8 cellular contexts compared by ENCODE assay signal in genomic region chr22:31970490-31971444, GRCh38. TPM values are rescaled to one million over a fixed set of nuclear protein-coding genes. Genes with fewer than 3 reads are reported as not detected.
DNase-seq lines count a peak whose midpoint lies in the region; ATAC-seq and TF ChIP-seq lines count a peak whose summit lies in the region.

No MANE protein-coding gene starts in this region.

- WGBS in ovary, 3 donors, result 11 to 15% (median 15%) methylated on average over 51 to 55 of the region's 55 CpGs
- WGBS in thymus, result 19% methylated on average over 55 of the region's 55 CpGs

- no peaks in the 10 kb centered on the region for H3K36me3 Mint-ChIP-seq in CD8-positive, alpha-beta T cell
- H3K36me3 Mint-ChIP-seq in activated naive CD4-positive, alpha-beta T cell treated with anti-CD3 and anti-CD28 coated beads, Interleukin-2, amount 50 U/mL, for 72 hours, result no peaks in the 10 kb centered on the region

- H3K4me1 ChIP-seq in CD8-positive, alpha-beta T cell (ENCODE audit: insufficient read depth, low read length), result peaks cover 8% of the 10 kb centered on the region
- H3K4me1 ChIP-seq in ovary (ENCODE audit: insufficient read depth), result no peaks in the 10 kb centered on the region
- H3K4me1 ChIP-seq in thymus (ENCODE audit: control insufficient read depth, insufficient read depth, low read length), result peaks cover 5% of the 10 kb centered on the region

- CTCF ChIA-PET in CD8-positive, alpha-beta T cell (lab: Charles Lee), result interaction anchor here (0.6 to 2.6 kb wide), 27 partner anchors 9 to 397 kb away, joined by 3 to 31 read pairs (median 4); no protein-coding TSS in a partner anchor

- peak; percentile 99 for ATAC-seq in CD8-positive, alpha-beta T cell
- ATAC-seq in GM21423 (IDR thresholded peaks at IDR 0.05; ENCODE audit: unreplicated experiment) (peak; percentile 65), SK-N-SH treated with all-trans-retinoic acid at 6 μM for 48 hours (peak; percentile 96)
- peak; percentile 89 to 93 for ATAC-seq in activated naive CD4-positive, alpha-beta T cell treated with anti-CD3 and anti-CD28 coated beads, Interleukin-2, amount 50 U/mL, for 72 hours

- peak; percentile 79 to 93 (median 87) for DNase-seq in CD8-positive, alpha-beta T cell
- peak; percentile 60 for DNase-seq in MG63
- peak; percentile 87 to 98 for DNase-seq in activated naive CD4-positive, alpha-beta T cell treated with anti-CD3 and anti-CD28 coated beads, Interleukin-2, amount 50 U/mL, for 72 hours (ENCODE audit: low spot score in 2 of 2)
- peak; percentile 63 to 94 (median 89) for DNase-seq in head of caudate nucleus
- DNase-seq in ovary, result peak; percentile 84 to 95 (median 90)

- H3K27ac ChIP-seq in CD8-positive, alpha-beta T cell (ENCODE audit: low read depth, low read length), result no peak overlapping the region
- no peak overlapping the region for H3K27ac ChIP-seq in ovary
- no peak overlapping the region for H3K27ac ChIP-seq in thymus (ENCODE audit: low read depth)

- H3K27ac Mint-ChIP-seq in CD8-positive, alpha-beta T cell, result peak overlapping the region; percentile 64
- no peak overlapping the region for H3K27ac Mint-ChIP-seq in activated naive CD4-positive, alpha-beta T cell treated with anti-CD3 and anti-CD28 coated beads, Interleukin-2, amount 50 U/mL, for 72 hours

- intact Hi-C loops in CD8-positive, alpha-beta T cell (cut with DNase I, micrococcal nuclease), result loop anchor here (1.0 to 10.0 kb wide), 6 partner anchors 26 to 504 kb away; partner anchors contain the start of genes YWHAH (in 2 of the 2), FBXO7 (in 1 of the 2), PISD (in 1 of the 2) and RTCB (in 1 of the 2)
- intact Hi-C loops in head of caudate nucleus (cut with DNase I), result loop anchor here (10.0 kb wide), 3 partner anchors 114 to 504 kb away; partner anchors contain the start of gene FBXO7
- intact Hi-C loops in ovary (cut with DNase I), result loop anchor here in 1 of 4 donors (5.0 kb wide), 1 partner anchor 557 kb away; no protein-coding TSS in a partner anchor

- TF ChIP-seq CTCF in CD8-positive, alpha-beta T cell (IDR thresholded peaks at IDR 0.05), result peak; percentile 82
- TF ChIP-seq CTCF in ovary (IDR thresholded peaks at IDR 0.05), result peak; percentile 84 to 94 (median 87)

- H3K4me3 ChIP-seq in CD8-positive, alpha-beta T cell (ENCODE audit: low read depth, low read length), result peak overlapping the region; percentile 58
- H3K4me3 ChIP-seq in MG63, result peak overlapping the region; percentile 21
- peak overlapping the region; percentile 36 for H3K4me3 ChIP-seq in ovary
- peak overlapping the region; percentile 29 for H3K4me3 ChIP-seq in thymus (ENCODE audit: low read length)

- no peak for TF ChIP-seq POLR2A in ovary (IDR thresholded peaks at IDR 0.05)

- H3K9me3 ChIP-seq in CD8-positive, alpha-beta T cell (ENCODE audit: low read length), result no peaks in the 10 kb centered on the region
- H3K9me3 ChIP-seq in MG63 (no peaks in the 10 kb centered on the region), ovary (no peaks in the 10 kb centered on the region), thymus (ENCODE audit: control insufficient read depth) (no peaks in the 10 kb centered on the region)

- no peaks in the 10 kb centered on the region for H3K9me3 Mint-ChIP-seq in CD8-positive, alpha-beta T cell
- no peaks in the 10 kb centered on the region for H3K9me3 Mint-ChIP-seq in activated naive CD4-positive, alpha-beta T cell treated with anti-CD3 and anti-CD28 coated beads, Interleukin-2, amount 50 U/mL, for 72 hours

- H3K4me1 Mint-ChIP-seq in CD8-positive, alpha-beta T cell (ENCODE audit: low read depth), result peaks cover 12% of the 10 kb centered on the region

- H3K27me3 Mint-ChIP-seq in CD8-positive, alpha-beta T cell (ENCODE audit: low read depth), result no peaks in the 10 kb centered on the region

- H3K36me3 ChIP-seq in CD8-positive, alpha-beta T cell (ENCODE audit: insufficient read depth, low read length), result no peaks in the 10 kb centered on the region
- H3K36me3 ChIP-seq in MG63 (no peaks in the 10 kb centered on the region), ovary (no peaks in the 10 kb centered on the region), thymus (ENCODE audit: control insufficient read depth, insufficient read depth) (no peaks in the 10 kb centered on the region)

- POLR2A ChIA-PET in CD8-positive, alpha-beta T cell (lab: Charles Lee), result interaction anchor here (1.0 to 1.8 kb wide), 5 partner anchors 14 to 679 kb away, joined by 3 to 4 read pairs (median 3); partner anchors contain the start of gene PIK3IP1

- no peaks in the 10 kb centered on the region for H3K27me3 ChIP-seq in CD8-positive, alpha-beta T cell (ENCODE audit: insufficient read depth, low read length)
- no peaks in the 10 kb centered on the region for H3K27me3 ChIP-seq in MG63
- H3K27me3 ChIP-seq in ovary, result no peaks in the 10 kb centered on the region
- H3K27me3 ChIP-seq in thymus (ENCODE audit: control insufficient read depth, insufficient read depth), result no peaks in the 10 kb centered on the region

- TF ChIP-seq EP300 in ovary (IDR thresholded peaks at IDR 0.05), result no peak

- H3K4me3 Mint-ChIP-seq in CD8-positive, alpha-beta T cell, result peak overlapping the region; percentile 81

TF ChIP-seq in SK-N-SH treated with all-trans-retinoic acid at 6 μM for 48 hours, 23 proteins besides CTCF, POLR2A, EP300 and RAD21 (continues in another document):
- no peak for TF ChIP-seq GLIS3 (CRISPR knock-in tag; IDR thresholded peaks at IDR 0.05)
- TF ChIP-seq PPARA (CRISPR knock-in tag; IDR thresholded peaks at IDR 0.05; ENCODE audit: borderline replicate concordance), result no peak
- no peak for TF ChIP-seq ZNF565 (CRISPR knock-in tag; conservative IDR thresholded peaks at IDR 0.05; ENCODE audit: low read depth)
- no peak for TF ChIP-seq ZC3H10 (CRISPR knock-in tag; IDR thresholded peaks at IDR 0.05)
- TF ChIP-seq TSHZ2 (CRISPR knock-in tag; IDR thresholded peaks at IDR 0.05), result no peak
- TF ChIP-seq BACH2 (CRISPR knock-in tag; IDR thresholded peaks at IDR 0.05; ENCODE audit: borderline replicate concordance), result no peak
- no peak for TF ChIP-seq PATZ1 (CRISPR knock-in tag; IDR thresholded peaks at IDR 0.05; ENCODE audit: borderline replicate concordance)
- TF ChIP-seq CSRNP3 (CRISPR knock-in tag; IDR thresholded peaks at IDR 0.05), result no peak

RNA-seq across cellular contexts. Expression of gene YWHAH, which starts 26.4 kb away (rescaled TPM):
- total RNA-seq in CD8-positive, alpha-beta T cell, result 10 to 100 TPM; 22.4 to 24.3 TPM
- total RNA-seq in MG63 (2014; rRNA removed; shearing (Covaris generic); ENCODE audit: low replicate concordance), result 92.2 and 125 TPM in 2 replicates
- 100 to 1,000 TPM in 1 of 2 donors, 10 to 100 TPM in 1; 95.9 to 143 TPM for total RNA-seq in activated naive CD4-positive, alpha-beta T cell treated with anti-CD3 and anti-CD28 coated beads, Interleukin-2, amount 50 U/mL, for 72 hours
- 100 to 1,000 TPM in 5 of 7 donors, 10 to 100 TPM in 2; 53.1 to 118 (median 107) TPM for total RNA-seq in ovary
- polyA plus RNA-seq in ovary, result 100 to 1,000 TPM in 1 of 2 donors, 10 to 100 TPM in 1; 51.5 to 144 TPM
- polyA plus RNA-seq in thymus, result 115 TPM
